ENCODE assay signal across 1 cellular context in the genomic region with DNA sequence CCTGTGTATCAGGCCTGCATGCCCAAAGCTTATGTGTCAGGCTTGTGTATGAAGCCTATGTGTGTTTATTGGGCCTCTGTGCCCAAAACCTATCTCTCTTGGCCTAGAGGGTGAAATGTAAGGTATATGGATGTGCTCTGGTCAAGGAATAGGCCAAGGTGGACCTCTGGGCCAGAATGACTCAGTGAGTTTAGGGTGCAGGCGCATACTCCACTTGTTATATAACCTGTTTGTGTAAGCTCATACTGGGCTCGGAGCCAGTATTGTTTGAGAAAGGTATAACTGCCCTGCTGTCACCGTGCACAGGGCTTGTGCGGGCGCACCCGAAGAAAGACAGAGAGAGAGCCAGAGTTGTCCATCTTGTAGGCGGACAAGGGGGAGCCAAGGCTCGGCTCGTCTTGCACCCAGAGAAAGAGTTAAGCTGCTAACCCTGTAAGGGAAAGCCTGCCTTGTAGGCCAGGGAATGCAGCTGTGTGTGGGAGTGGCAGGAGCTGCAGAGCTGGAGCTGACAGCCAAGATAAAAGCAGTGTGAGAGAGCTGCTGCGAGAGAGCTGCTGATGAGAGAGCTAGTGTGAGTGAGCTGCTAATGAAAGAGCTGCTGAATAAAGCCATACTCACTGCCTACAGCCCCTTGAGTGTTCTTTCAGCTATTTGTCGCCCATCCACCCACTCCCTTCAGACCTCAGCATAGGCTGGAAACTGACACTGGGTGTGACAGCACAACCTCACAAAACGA.
A peak's percentile ranks its signal among the peaks of the same experiment; 100 is the strongest.
TF ChIP-seq lines count a peak whose summit lies in the region.

No MANE protein-coding gene starts in this region.

TF ChIP-seq in K562, 482 proteins besides CTCF, POLR2A, EP300 and RAD21 (continued from another document and continues in another):
- TF ChIP-seq, protein P1, sequence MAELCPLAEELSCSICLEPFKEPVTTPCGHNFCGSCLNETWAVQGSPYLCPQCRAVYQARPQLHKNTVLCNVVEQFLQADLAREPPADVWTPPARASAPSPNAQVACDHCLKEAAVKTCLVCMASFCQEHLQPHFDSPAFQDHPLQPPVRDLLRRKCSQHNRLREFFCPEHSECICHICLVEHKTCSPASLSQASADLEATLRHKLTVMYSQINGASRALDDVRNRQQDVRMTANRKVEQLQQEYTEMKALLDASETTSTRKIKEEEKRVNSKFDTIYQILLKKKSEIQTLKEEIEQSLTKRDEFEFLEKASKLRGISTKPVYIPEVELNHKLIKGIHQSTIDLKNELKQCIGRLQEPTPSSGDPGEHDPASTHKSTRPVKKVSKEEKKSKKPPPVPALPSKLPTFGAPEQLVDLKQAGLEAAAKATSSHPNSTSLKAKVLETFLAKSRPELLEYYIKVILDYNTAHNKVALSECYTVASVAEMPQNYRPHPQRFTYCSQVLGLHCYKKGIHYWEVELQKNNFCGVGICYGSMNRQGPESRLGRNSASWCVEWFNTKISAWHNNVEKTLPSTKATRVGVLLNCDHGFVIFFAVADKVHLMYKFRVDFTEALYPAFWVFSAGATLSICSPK (IDR thresholded peaks at IDR 0.05; ENCODE audit: borderline replicate concordance) = no peak
- TF ChIP-seq, protein P2, sequence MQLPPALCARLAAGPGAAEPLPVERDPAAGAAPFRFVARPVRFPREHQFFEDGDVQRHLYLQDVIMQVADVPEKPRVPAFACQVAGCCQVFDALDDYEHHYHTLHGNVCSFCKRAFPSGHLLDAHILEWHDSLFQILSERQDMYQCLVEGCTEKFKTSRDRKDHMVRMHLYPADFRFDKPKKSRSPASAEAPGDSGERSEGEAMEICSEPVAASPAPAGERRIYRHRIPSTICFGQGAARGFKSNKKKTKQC (CRISPR knock-in tag; IDR thresholded peaks at IDR 0.05) = no peak
- TF ChIP-seq BMI1 (IDR thresholded peaks at IDR 0.05; ENCODE audit: low read length) (no peak), BACH1 (tag; IDR thresholded peaks at IDR 0.05) (no peak), RHOXF2B (CRISPR knock-in tag; conservative IDR thresholded peaks at IDR 0.05) (no peak), SIRT6 (IDR thresholded peaks at IDR 0.05; ENCODE audit: low read depth, low read length) (no peak), NFIC (IDR thresholded peaks at IDR 0.05) (peak; percentile 79), SMAD4 (CRISPR knock-in tag; conservative IDR thresholded peaks at IDR 0.05) (no peak), HNRNPH1 (optimal IDR thresholded peaks at IDR 0.05; ENCODE audit: low read depth, low read length) (no peak), ILK (tag; IDR thresholded peaks at IDR 0.05; ENCODE audit: borderline replicate concordance, low read depth) (no peak), PML (IDR thresholded peaks at IDR 0.05; ENCODE audit: low read length) (no peak), ASH1L (IDR thresholded peaks at IDR 0.05; ENCODE audit: borderline replicate concordance, low read depth, partially characterized antibody) (no peak), NRF1 (conservative IDR thresholded peaks at IDR 0.05 in 1 of 2, IDR thresholded peaks at IDR 0.05 in 1 of 2) (peak in 1 of 2 experiments; percentile 9; a peak in 1 of 4 replicates), CBFA2T2 (conservative IDR thresholded peaks at IDR 0.05) (peak; percentile 84), TOE1 (IDR thresholded peaks at IDR 0.05; ENCODE audit: borderline replicate concordance) (no peak), TOE1 (CRISPR knock-in tag; IDR thresholded peaks at IDR 0.05; ENCODE audit: borderline replicate concordance, low read depth) (no peak), ZNF263 (CRISPR knock-in tag; IDR thresholded peaks at IDR 0.05; ENCODE audit: borderline replicate concordance) (no peak), ZNF197 (CRISPR knock-in tag; IDR thresholded peaks at IDR 0.05; ENCODE audit: low read depth) (no peak), EWSR1 (IDR thresholded peaks at IDR 0.05; ENCODE audit: borderline replicate concordance, low read depth, partially characterized antibody) (no peak), GTF2F1 (IDR thresholded peaks at IDR 0.05; ENCODE audit: low read depth, low read length) (no peak), KDM2B (CRISPR knock-in tag; IDR thresholded peaks at IDR 0.05) (no peak), MED1 (CRISPR knock-in tag; IDR thresholded peaks at IDR 0.05; ENCODE audit: borderline replicate concordance) (no peak), NELFE (IDR thresholded peaks at IDR 0.05; ENCODE audit: insufficient read depth, insufficient read length) (no peak), CHCHD3 (CRISPR knock-in tag; IDR thresholded peaks at IDR 0.05) (no peak), KAT7 (CRISPR knock-in tag; IDR thresholded peaks at IDR 0.05; ENCODE audit: borderline replicate concordance) (no peak), POLR3A (IDR thresholded peaks at IDR 0.05; ENCODE audit: borderline replicate concordance, extremely low read depth, insufficient read depth, insufficient read length) (no peak), SAP30 (IDR thresholded peaks at IDR 0.05; ENCODE audit: borderline replicate concordance, insufficient read depth, low read depth, low read length, poor library complexity, severe bottlenecking) (no peak), RBM25 (IDR thresholded peaks at IDR 0.05; ENCODE audit: low read depth, low read length, severe bottlenecking) (peak; percentile 59), GATA2 (CRISPR knock-in tag; IDR thresholded peaks at IDR 0.05) (peak; percentile 76), FOS (IDR thresholded peaks at IDR 0.05; ENCODE audit: extremely low read depth, insufficient read length) (no peak), YBX1 (IDR thresholded peaks at IDR 0.05) (no peak), MTA3 (IDR thresholded peaks at IDR 0.05; ENCODE audit: borderline replicate concordance) (0 out of 2 replicates have a peak, but pooled peaks have one; percentile 35), ZNF212 (CRISPR knock-in tag; IDR thresholded peaks at IDR 0.05) (no peak)
- TF ChIP-seq, protein P3, sequence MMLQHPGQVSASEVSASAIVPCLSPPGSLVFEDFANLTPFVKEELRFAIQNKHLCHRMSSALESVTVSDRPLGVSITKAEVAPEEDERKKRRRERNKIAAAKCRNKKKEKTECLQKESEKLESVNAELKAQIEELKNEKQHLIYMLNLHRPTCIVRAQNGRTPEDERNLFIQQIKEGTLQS (IDR thresholded peaks at IDR 0.05) = peak; percentile 46; the same call in 1 of the 2 replicates
- TF ChIP-seq, protein P3 (CRISPR knock-in tag; conservative IDR thresholded peaks at IDR 0.05) = no peak
- TF ChIP-seq, protein P4, sequence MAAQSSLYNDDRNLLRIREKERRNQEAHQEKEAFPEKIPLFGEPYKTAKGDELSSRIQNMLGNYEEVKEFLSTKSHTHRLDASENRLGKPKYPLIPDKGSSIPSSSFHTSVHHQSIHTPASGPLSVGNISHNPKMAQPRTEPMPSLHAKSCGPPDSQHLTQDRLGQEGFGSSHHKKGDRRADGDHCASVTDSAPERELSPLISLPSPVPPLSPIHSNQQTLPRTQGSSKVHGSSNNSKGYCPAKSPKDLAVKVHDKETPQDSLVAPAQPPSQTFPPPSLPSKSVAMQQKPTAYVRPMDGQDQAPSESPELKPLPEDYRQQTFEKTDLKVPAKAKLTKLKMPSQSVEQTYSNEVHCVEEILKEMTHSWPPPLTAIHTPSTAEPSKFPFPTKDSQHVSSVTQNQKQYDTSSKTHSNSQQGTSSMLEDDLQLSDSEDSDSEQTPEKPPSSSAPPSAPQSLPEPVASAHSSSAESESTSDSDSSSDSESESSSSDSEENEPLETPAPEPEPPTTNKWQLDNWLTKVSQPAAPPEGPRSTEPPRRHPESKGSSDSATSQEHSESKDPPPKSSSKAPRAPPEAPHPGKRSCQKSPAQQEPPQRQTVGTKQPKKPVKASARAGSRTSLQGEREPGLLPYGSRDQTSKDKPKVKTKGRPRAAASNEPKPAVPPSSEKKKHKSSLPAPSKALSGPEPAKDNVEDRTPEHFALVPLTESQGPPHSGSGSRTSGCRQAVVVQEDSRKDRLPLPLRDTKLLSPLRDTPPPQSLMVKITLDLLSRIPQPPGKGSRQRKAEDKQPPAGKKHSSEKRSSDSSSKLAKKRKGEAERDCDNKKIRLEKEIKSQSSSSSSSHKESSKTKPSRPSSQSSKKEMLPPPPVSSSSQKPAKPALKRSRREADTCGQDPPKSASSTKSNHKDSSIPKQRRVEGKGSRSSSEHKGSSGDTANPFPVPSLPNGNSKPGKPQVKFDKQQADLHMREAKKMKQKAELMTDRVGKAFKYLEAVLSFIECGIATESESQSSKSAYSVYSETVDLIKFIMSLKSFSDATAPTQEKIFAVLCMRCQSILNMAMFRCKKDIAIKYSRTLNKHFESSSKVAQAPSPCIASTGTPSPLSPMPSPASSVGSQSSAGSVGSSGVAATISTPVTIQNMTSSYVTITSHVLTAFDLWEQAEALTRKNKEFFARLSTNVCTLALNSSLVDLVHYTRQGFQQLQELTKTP (IDR thresholded peaks at IDR 0.05; ENCODE audit: low read depth in 1 of 2, partially characterized antibody in 2 of 2) = no peak
- TF ChIP-seq, protein P5, sequence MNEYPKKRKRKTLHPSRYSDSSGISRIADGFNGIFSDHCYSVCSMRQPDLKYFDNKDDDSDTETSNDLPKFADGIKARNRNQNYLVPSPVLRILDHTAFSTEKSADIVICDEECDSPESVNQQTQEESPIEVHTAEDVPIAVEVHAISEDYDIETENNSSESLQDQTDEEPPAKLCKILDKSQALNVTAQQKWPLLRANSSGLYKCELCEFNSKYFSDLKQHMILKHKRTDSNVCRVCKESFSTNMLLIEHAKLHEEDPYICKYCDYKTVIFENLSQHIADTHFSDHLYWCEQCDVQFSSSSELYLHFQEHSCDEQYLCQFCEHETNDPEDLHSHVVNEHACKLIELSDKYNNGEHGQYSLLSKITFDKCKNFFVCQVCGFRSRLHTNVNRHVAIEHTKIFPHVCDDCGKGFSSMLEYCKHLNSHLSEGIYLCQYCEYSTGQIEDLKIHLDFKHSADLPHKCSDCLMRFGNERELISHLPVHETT (CRISPR knock-in tag; conservative IDR thresholded peaks at IDR 0.05 in 1 of 2, IDR thresholded peaks at IDR 0.05 in 1 of 2) = no peak
- TF ChIP-seq, protein P6, sequence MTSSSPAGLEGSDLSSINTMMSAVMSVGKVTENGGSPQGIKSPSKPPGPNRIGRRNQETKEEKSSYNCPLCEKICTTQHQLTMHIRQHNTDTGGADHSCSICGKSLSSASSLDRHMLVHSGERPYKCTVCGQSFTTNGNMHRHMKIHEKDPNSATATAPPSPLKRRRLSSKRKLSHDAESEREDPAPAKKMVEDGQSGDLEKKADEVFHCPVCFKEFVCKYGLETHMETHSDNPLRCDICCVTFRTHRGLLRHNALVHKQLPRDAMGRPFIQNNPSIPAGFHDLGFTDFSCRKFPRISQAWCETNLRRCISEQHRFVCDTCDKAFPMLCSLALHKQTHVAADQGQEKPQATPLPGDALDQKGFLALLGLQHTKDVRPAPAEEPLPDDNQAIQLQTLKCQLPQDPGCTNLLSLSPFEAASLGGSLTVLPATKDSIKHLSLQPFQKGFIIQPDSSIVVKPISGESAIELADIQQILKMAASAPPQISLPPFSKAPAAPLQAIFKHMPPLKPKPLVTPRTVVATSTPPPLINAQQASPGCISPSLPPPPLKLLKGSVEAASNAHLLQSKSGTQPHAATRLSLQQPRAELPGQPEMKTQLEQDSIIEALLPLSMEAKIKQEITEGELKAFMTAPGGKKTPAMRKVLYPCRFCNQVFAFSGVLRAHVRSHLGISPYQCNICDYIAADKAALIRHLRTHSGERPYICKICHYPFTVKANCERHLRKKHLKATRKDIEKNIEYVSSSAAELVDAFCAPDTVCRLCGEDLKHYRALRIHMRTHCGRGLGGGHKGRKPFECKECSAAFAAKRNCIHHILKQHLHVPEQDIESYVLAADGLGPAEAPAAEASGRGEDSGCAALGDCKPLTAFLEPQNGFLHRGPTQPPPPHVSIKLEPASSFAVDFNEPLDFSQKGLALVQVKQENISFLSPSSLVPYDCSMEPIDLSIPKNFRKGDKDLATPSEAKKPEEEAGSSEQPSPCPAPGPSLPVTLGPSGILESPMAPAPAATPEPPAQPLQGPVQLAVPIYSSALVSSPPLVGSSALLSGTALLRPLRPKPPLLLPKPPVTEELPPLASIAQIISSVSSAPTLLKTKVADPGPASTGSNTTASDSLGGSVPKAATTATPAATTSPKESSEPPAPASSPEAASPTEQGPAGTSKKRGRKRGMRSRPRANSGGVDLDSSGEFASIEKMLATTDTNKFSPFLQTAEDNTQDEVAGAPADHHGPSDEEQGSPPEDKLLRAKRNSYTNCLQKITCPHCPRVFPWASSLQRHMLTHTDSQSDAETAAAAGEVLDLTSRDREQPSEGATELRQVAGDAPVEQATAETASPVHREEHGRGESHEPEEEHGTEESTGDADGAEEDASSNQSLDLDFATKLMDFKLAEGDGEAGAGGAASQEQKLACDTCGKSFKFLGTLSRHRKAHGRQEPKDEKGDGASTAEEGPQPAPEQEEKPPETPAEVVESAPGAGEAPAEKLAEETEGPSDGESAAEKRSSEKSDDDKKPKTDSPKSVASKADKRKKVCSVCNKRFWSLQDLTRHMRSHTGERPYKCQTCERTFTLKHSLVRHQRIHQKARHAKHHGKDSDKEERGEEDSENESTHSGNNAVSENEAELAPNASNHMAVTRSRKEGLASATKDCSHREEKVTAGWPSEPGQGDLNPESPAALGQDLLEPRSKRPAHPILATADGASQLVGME (CRISPR knock-in tag; IDR thresholded peaks at IDR 0.05) = no peak
- TF ChIP-seq, protein P7, sequence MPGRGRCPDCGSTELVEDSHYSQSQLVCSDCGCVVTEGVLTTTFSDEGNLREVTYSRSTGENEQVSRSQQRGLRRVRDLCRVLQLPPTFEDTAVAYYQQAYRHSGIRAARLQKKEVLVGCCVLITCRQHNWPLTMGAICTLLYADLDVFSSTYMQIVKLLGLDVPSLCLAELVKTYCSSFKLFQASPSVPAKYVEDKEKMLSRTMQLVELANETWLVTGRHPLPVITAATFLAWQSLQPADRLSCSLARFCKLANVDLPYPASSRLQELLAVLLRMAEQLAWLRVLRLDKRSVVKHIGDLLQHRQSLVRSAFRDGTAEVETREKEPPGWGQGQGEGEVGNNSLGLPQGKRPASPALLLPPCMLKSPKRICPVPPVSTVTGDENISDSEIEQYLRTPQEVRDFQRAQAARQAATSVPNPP (IDR thresholded peaks at IDR 0.05; ENCODE audit: borderline replicate concordance, insufficient read depth, insufficient read length) = no peak
- TF ChIP-seq, protein P8, sequence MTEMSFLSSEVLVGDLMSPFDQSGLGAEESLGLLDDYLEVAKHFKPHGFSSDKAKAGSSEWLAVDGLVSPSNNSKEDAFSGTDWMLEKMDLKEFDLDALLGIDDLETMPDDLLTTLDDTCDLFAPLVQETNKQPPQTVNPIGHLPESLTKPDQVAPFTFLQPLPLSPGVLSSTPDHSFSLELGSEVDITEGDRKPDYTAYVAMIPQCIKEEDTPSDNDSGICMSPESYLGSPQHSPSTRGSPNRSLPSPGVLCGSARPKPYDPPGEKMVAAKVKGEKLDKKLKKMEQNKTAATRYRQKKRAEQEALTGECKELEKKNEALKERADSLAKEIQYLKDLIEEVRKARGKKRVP (CRISPR knock-in tag; IDR thresholded peaks at IDR 0.05) = no peak
- TF ChIP-seq, protein P9, sequence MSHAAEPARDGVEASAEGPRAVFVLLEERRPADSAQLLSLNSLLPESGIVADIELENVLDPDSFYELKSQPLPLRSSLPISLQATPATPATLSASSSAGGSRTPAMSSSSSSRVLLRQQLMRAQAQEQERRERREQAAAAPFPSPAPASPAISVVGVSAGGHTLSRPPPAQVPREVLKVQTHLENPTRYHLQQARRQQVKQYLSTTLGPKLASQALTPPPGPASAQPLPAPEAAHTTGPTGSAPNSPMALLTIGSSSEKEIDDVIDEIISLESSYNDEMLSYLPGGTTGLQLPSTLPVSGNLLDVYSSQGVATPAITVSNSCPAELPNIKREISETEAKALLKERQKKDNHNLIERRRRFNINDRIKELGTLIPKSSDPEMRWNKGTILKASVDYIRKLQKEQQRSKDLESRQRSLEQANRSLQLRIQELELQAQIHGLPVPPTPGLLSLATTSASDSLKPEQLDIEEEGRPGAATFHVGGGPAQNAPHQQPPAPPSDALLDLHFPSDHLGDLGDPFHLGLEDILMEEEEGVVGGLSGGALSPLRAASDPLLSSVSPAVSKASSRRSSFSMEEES (CRISPR knock-in tag; IDR thresholded peaks at IDR 0.05) = no peak
